In genomic region chr3:122365582-122366378, GRCh38 we compare ENCODE assay signal across 8 cellular contexts. TPM values are rescaled to one million over a fixed set of nuclear protein-coding genes. Genes with fewer than 3 reads are reported as not detected.
DNase-seq lines count a peak whose midpoint lies in the region; ATAC-seq, FAIRE-seq and TF ChIP-seq lines count a peak whose summit lies in the region.
"Not testable (repeated sequence)": the region's sequence is repeated elsewhere in the genome, so short reads cannot be mapped to it uniquely, and the experiment has no call there.

No MANE protein-coding gene starts in this region.

- CTCF ChIA-PET in activated CD8-positive, alpha-beta T cell treated with anti-CD3 and anti-CD28 coated beads for 36 hours (lab: Charles Lee): interaction anchor here (0.9 to 1.4 kb wide), 3 partner anchors 9 to 820 kb away, joined by 3 to 4 read pairs (median 3); no protein-coding TSS in a partner anchor

- peak; percentile 67 for ATAC-seq in GM21447 (IDR thresholded peaks at IDR 0.05; ENCODE audit: unreplicated experiment)
- ATAC-seq in HG03108 (IDR thresholded peaks at IDR 0.05; ENCODE audit: unreplicated experiment): peak; percentile 95
- peak; percentile 80 for ATAC-seq in activated CD8-positive, alpha-beta T cell treated with anti-CD3 and anti-CD28 coated beads for 36 hours
- peak; percentile 63 for ATAC-seq in stimulated activated naive CD8-positive, alpha-beta T cell treated with anti-CD3 and anti-CD28 coated beads, Interleukin-15, Interleukin-2, amounts not matched to agents 100 U/mL and 50 U/mL, for 24 hours

- H3K9me3 Mint-ChIP-seq in activated CD8-positive, alpha-beta T cell treated with anti-CD3 and anti-CD28 coated beads for 36 hours: not testable (repeated sequence)

- peak overlapping the region; percentile 78 for H3K27ac Mint-ChIP-seq in activated CD8-positive, alpha-beta T cell treated with anti-CD3 and anti-CD28 coated beads for 36 hours

- not testable (repeated sequence) for TF ChIP-seq CTCF in activated CD8-positive, alpha-beta T cell treated with anti-CD3 and anti-CD28 coated beads for 36 hours (IDR thresholded peaks at IDR 0.05)

- H3K4me1 Mint-ChIP-seq in activated CD8-positive, alpha-beta T cell treated with anti-CD3 and anti-CD28 coated beads for 36 hours (ENCODE audit: low read depth): peaks cover 20% of the 10 kb centered on the region

- intact Hi-C loops in activated CD8-positive, alpha-beta T cell treated with anti-CD3 and anti-CD28 coated beads for 36 hours (cut with micrococcal nuclease): not testable (repeated sequence)

- POLR2A ChIA-PET in activated CD8-positive, alpha-beta T cell treated with anti-CD3 and anti-CD28 coated beads for 36 hours (lab: Charles Lee): not testable (repeated sequence)

- H3K27me3 Mint-ChIP-seq in activated CD8-positive, alpha-beta T cell treated with anti-CD3 and anti-CD28 coated beads for 36 hours: not testable (repeated sequence)

- peak; percentile 78 for DNase-seq in ELR (ENCODE audit: low read depth)
- DNase-seq in NCI-H460 (ENCODE audit: extremely low read depth, low read depth): peak; percentile 21
- not testable (repeated sequence) for DNase-seq in activated CD8-positive, alpha-beta T cell treated with anti-CD3 and anti-CD28 coated beads for 36 hours; stimulated activated naive CD8-positive, alpha-beta T cell treated with anti-CD3 and anti-CD28 coated beads, Interleukin-15, Interleukin-2, amounts not matched to agents 100 U/mL and 50 U/mL, for 24 hours

- H3K36me3 Mint-ChIP-seq in activated CD8-positive, alpha-beta T cell treated with anti-CD3 and anti-CD28 coated beads for 36 hours (ENCODE audit: low read depth): peaks cover 54% of the 10 kb centered on the region

- H3K4me3 Mint-ChIP-seq in activated CD8-positive, alpha-beta T cell treated with anti-CD3 and anti-CD28 coated beads for 36 hours: not testable (repeated sequence)

- FAIRE-seq in colon (lab: Jason Lieb, UNC): peak; percentile 75
- peak; percentile 73 for FAIRE-seq in islet of Langerhans (lab: Jason Lieb, UNC)

RNA-seq across cellular contexts. Expression of gene MIX23, which starts 17.3 kb away (rescaled TPM):
- 116 and 126 TPM in 2 replicates for total RNA-seq in NCI-H460 (2014; rRNA removed; shearing (Covaris generic))
- 38.4 and 68.4 TPM in 2 replicates for polyA plus RNA-seq in NCI-H460 (2014; cell fraction: nucleus; rRNA removed)
- total RNA-seq in activated CD8-positive, alpha-beta T cell treated with anti-CD3 and anti-CD28 coated beads for 36 hours: 100 to 1,000 TPM; 154 to 168 TPM

RNA-seq across cellular contexts. Expression of gene FAM162A, which starts 18.2 kb away (rescaled TPM):
- 32.7 and 46.6 TPM in 2 replicates for total RNA-seq in NCI-H460 (2014; rRNA removed; shearing (Covaris generic))
- polyA plus RNA-seq in NCI-H460 (2014; cell fraction: nucleus; rRNA removed): 19.8 and 23.2 TPM in 2 replicates
- total RNA-seq in activated CD8-positive, alpha-beta T cell treated with anti-CD3 and anti-CD28 coated beads for 36 hours: 100 to 1,000 TPM; 202 to 204 TPM

RNA-seq across cellular contexts. Expression of gene CSTA, which starts 40.7 kb away (rescaled TPM):
- total RNA-seq in NCI-H460 (2014; rRNA removed; shearing (Covaris generic)): 6.5 and 8.3 TPM in 2 replicates
- not detected in 2 replicates for polyA plus RNA-seq in NCI-H460 (2014; cell fraction: nucleus; rRNA removed)
- not detected for total RNA-seq in activated CD8-positive, alpha-beta T cell treated with anti-CD3 and anti-CD28 coated beads for 36 hours

RNA-seq across cellular contexts. Expression of gene WDR5B, which starts 50.1 kb away (rescaled TPM):
- total RNA-seq in NCI-H460 (2014; rRNA removed; shearing (Covaris generic)): 5.1 and 6.4 TPM in 2 replicates
- polyA plus RNA-seq in NCI-H460 (2014; cell fraction: nucleus; rRNA removed): 6.7 and 7.7 TPM in 2 replicates
- total RNA-seq in activated CD8-positive, alpha-beta T cell treated with anti-CD3 and anti-CD28 coated beads for 36 hours: 1 to 10 TPM; 3.2 to 3.4 TPM
